ENCODE assay signal across 8 cellular contexts in the genomic region with DNA sequence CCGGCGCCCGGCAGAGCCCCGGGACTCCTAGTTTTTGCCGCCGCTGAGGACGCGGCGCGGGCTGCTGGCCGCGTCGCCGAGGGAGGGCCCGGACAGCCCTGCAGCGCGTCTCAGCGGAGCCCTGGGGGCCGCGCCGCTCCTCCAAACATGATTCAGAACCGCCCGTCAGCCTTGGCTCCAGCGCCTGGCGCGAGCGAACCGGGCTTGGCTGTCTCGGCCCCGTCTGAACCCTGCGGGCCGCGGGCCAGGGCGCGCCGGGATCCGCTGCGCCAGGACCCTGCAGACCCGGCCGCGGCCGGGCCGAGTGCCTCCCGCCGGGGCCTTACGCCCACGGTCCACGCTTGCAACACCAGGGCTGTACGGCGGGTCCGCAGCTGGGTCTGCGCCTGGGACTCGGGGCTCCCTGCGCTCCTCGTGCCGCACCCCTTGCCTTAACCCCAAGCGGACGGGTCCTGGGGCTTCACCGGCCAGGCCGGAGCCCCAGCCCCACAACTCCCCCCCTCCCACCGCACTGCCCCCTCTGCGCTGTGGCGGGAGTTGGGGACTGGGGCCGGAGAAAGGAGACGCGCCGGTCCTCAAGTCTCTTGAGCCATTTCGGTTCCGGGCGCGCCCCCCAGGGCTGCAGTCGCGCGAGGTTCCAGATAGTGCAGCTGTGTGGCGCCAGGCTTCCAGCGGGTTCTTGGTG. TPM values are rescaled to one million over a fixed set of nuclear protein-coding genes. Genes with fewer than 3 reads are reported as not detected.
DNase-seq lines count a peak whose midpoint lies in the region; ATAC-seq and TF ChIP-seq lines count a peak whose summit lies in the region.

No MANE protein-coding gene starts in this region.

- peaks cover 4 to 22% (median 13%) of the 10 kb centered on the region in 4 donors for H3K4me1 Mint-ChIP-seq in CD4-positive, alpha-beta memory T cell
- H3K4me1 Mint-ChIP-seq in activated CD4-positive, alpha-beta memory T cell treated with anti-CD3 and anti-CD28 coated beads for 36 hours (ENCODE audit: low read depth) = peaks cover 9% of the 10 kb centered on the region

- H3K9me3 ChIP-seq in CD4-positive, alpha-beta memory T cell (ENCODE audit: control insufficient read depth in 1 of 2, low read length in 2 of 2) = no peaks in the 10 kb centered on the region
- no peaks in the 10 kb centered on the region for H3K9me3 ChIP-seq in mucosa of stomach (ENCODE audit: control insufficient read depth, low read length)

- POLR2A ChIA-PET in CD4-positive, alpha-beta memory T cell (lab: Charles Lee; ENCODE audit: partially characterized antibody) = no interaction called here
- POLR2A ChIA-PET in activated CD4-positive, alpha-beta memory T cell treated with anti-CD3 and anti-CD28 coated beads for 36 hours (lab: Charles Lee) = no interaction called here

- H3K27me3 Mint-ChIP-seq in CD4-positive, alpha-beta memory T cell = peaks cover 35 to 55% of the 10 kb centered on the region in 2 donors
- H3K27me3 Mint-ChIP-seq in activated CD4-positive, alpha-beta memory T cell treated with anti-CD3 and anti-CD28 coated beads for 36 hours = peaks cover 46% of the 10 kb centered on the region

- no peaks in the 10 kb centered on the region for H3K36me3 Mint-ChIP-seq in CD4-positive, alpha-beta memory T cell
- H3K36me3 Mint-ChIP-seq in activated CD4-positive, alpha-beta memory T cell treated with anti-CD3 and anti-CD28 coated beads for 36 hours = no peaks in the 10 kb centered on the region

- H3K36me3 ChIP-seq in CD4-positive, alpha-beta memory T cell (ENCODE audit: insufficient read depth, low read length) = no peaks in the 10 kb centered on the region
- no peaks in the 10 kb centered on the region for H3K36me3 ChIP-seq in mucosa of stomach (ENCODE audit: control insufficient read depth, insufficient read depth, low read length)

- no peak overlapping the region for H3K4me3 ChIP-seq in CD4-positive, alpha-beta memory T cell (ENCODE audit: low read length in 2 of 2)
- peak overlapping the region; percentile 43 for H3K4me3 ChIP-seq in fibroblast of mammary gland (ENCODE audit: control insufficient read depth, low read depth, low read length)
- peak overlapping the region; percentile 11 for H3K4me3 ChIP-seq in mucosa of stomach (ENCODE audit: low read length)

- intact Hi-C loops in CD4-positive, alpha-beta memory T cell (cut with micrococcal nuclease) = no loop called here
- intact Hi-C loops in activated CD4-positive, alpha-beta memory T cell treated with anti-CD3 and anti-CD28 coated beads for 36 hours (cut with micrococcal nuclease) = no loop called here

- no peak overlapping the region for H3K27ac ChIP-seq in CD4-positive, alpha-beta memory T cell (ENCODE audit: low read depth, low read length)

- ATAC-seq in HG03457 (IDR thresholded peaks at IDR 0.05; ENCODE audit: unreplicated experiment) (no peak), GM19395 (IDR thresholded peaks at IDR 0.05; ENCODE audit: unreplicated experiment) (no peak)

- peaks cover 23% of the 10 kb centered on the region for H3K27me3 ChIP-seq in CD4-positive, alpha-beta memory T cell (ENCODE audit: insufficient read depth, low read length)
- H3K27me3 ChIP-seq in mucosa of stomach (ENCODE audit: control insufficient read depth, insufficient read depth, low read length) = no peaks in the 10 kb centered on the region

- peaks cover 22% of the 10 kb centered on the region for H3K4me1 ChIP-seq in CD4-positive, alpha-beta memory T cell (ENCODE audit: insufficient read depth, low read length)
- peaks cover 33% of the 10 kb centered on the region for H3K4me1 ChIP-seq in mucosa of stomach (ENCODE audit: control insufficient read depth, insufficient read depth, low read length)

- H3K9ac ChIP-seq in mucosa of stomach (ENCODE audit: low read length) = peak overlapping the region; percentile 56

- no peaks in the 10 kb centered on the region for H3K9me3 Mint-ChIP-seq in CD4-positive, alpha-beta memory T cell
- no peaks in the 10 kb centered on the region for H3K9me3 Mint-ChIP-seq in activated CD4-positive, alpha-beta memory T cell treated with anti-CD3 and anti-CD28 coated beads for 36 hours

- H3K4me3 Mint-ChIP-seq in CD4-positive, alpha-beta memory T cell = peak overlapping the region in 6 of 8 donors; percentile 32 to 83 (median 68)
- peak overlapping the region; percentile 63 for H3K4me3 Mint-ChIP-seq in activated CD4-positive, alpha-beta memory T cell treated with anti-CD3 and anti-CD28 coated beads for 36 hours

- no peak overlapping the region for H3K27ac Mint-ChIP-seq in CD4-positive, alpha-beta memory T cell
- no peak overlapping the region for H3K27ac Mint-ChIP-seq in activated CD4-positive, alpha-beta memory T cell treated with anti-CD3 and anti-CD28 coated beads for 36 hours

- peak in 3 of 5 donors; percentile 7 to 24 (median 17) for DNase-seq in CD4-positive, alpha-beta memory T cell
- DNase-seq in activated CD4-positive, alpha-beta memory T cell treated with anti-CD3 and anti-CD28 coated beads for 36 hours = peak; percentile 47
- DNase-seq in fibroblast of mammary gland (ENCODE audit: low read depth) = peak; percentile 69
- DNase-seq in ureter (ENCODE audit: low spot score) = peak; percentile 69
- DNase-seq in NK-92 (lab: John Stamatoyannopoulos, UW; ENCODE audit: unreplicated experiment) = no peak

- CTCF ChIA-PET in CD4-positive, alpha-beta memory T cell (lab: Charles Lee; ENCODE audit: partially characterized antibody) = interaction anchor here (2.6 to 6.9 kb wide), 2 partner anchors 74 kb away, joined by 17 to 119 read pairs; no protein-coding TSS in a partner anchor
- CTCF ChIA-PET in activated CD4-positive, alpha-beta memory T cell treated with anti-CD3 and anti-CD28 coated beads for 36 hours (lab: Charles Lee) = interaction anchor here (1.0 to 9.9 kb wide), 3 partner anchors 13 to 130 kb away, joined by 3 to 255 read pairs (median 6); no protein-coding TSS in a partner anchor

- TF ChIP-seq CTCF in fibroblast of mammary gland (conservative IDR thresholded peaks at IDR 0.05; ENCODE audit: control insufficient read depth, insufficient read depth, low read depth, low read length) = no peak

RNA-seq across cellular contexts. Expression of gene CD34, which starts 48.4 kb away (rescaled TPM):
- under 1 TPM in 1 of 2 experiments, not detected in 1; 0.03 TPM for total RNA-seq in CD4-positive, alpha-beta memory T cell
- not detected for polyA plus RNA-seq in CD4-positive, alpha-beta memory T cell
- total RNA-seq in activated CD4-positive, alpha-beta memory T cell treated with anti-CD3 and anti-CD28 coated beads for 36 hours = not detected
- 40.9 TPM for total RNA-seq in ureter

Comparison
In these comparisons a context has a peak if more than half of its experiments do, and no peak if none do; other contexts are left out.
1. H3K4me3 ChIP-seq: peak in fibroblast of mammary gland (single experiment) and mucosa of stomach (single experiment); none in CD4-positive, alpha-beta memory T cell (0 of 2).
2. RNA of gene CD34, which starts 48.4 kb away (total RNA-seq): 40.9 TPM in ureter (single experiment); not detected in activated CD4-positive, alpha-beta memory T cell treated with anti-CD3 and anti-CD28 coated beads for 36 hours and 0.03 TPM in CD4-positive, alpha-beta memory T cell; every median in the first group is over 10 times any median in the second.